Comparison of ENCODE assay signal across 4 cellular contexts in genomic region chr7:142428094-142428493, GRCh38.
"Had no signal": no experiment of that assay in that cellular context is flagged by ENCODE, and none has a peak within 500 bp of the region (broad histone marks: within the 10 kb centered on the region; RNA-seq: fewer than 3 reads in every experiment).

No MANE protein-coding gene starts in this region.

- H3K4me3 Mint-ChIP-seq: GM23338, H9 had no signal

- ATAC-seq: GM23338 had no signal

- DNase-seq: H9, HCEC 1CT, IMR-90 had no signal

- H3K27ac Mint-ChIP-seq: GM23338, H9 had no signal

- H3K9me3 Mint-ChIP-seq: GM23338, H9 had no signal

- H3K4me1 Mint-ChIP-seq: GM23338, H9 had no signal
